In genomic region chr7:139035588-139036353, GRCh38 we compare ENCODE assay signal across 8 cellular contexts. TPM values are rescaled to one million over a fixed set of nuclear protein-coding genes. Genes with fewer than 3 reads are reported as not detected.
DNase-seq lines count a peak whose midpoint lies in the region; ATAC-seq, FAIRE-seq and TF ChIP-seq lines count a peak whose summit lies in the region.

ZC3HAV1L (minus strand) TSS chr7:139036042; CDS start chr7:139036017, 25 bp downstream.

- FAIRE-seq in small intestine (lab: Jason Lieb, UNC): no peak

- no peaks in the 10 kb centered on the region for H3K36me3 Mint-ChIP-seq in T-helper 17 cell (ENCODE audit: low read depth)
- peaks cover 3% of the 10 kb centered on the region for H3K36me3 Mint-ChIP-seq in brain

- H3K9ac ChIP-seq in iPS-15b (ENCODE audit: low read depth, low read length): peak within 1 kb of the TSS; percentile 60

- peaks cover 32% of the 10 kb centered on the region for H3K36me3 ChIP-seq in HAP-1 (replicated peaks)
- no peaks in the 10 kb centered on the region for H3K36me3 ChIP-seq in iPS-15b (ENCODE audit: control insufficient read depth, insufficient read depth, low read length)
- H3K36me3 ChIP-seq in small intestine (ENCODE audit: control insufficient read depth in 2 of 2, insufficient read depth in 2 of 2, low read length in 2 of 2): no peaks in the 10 kb centered on the region

- H3K4me1 ChIP-seq in HAP-1 (peaks cover 16% of the 10 kb centered on the region), iPS-15b (ENCODE audit: control insufficient read depth, insufficient read depth, low read length) (peaks cover 7% of the 10 kb centered on the region), small intestine (ENCODE audit: control insufficient read depth in 2 of 2, insufficient read depth in 1 of 2, low read depth in 1 of 2, low read length in 1 of 2) (peaks cover 0 to 7% of the 10 kb centered on the region in 2 donors)

- H3K4me3 Mint-ChIP-seq in T-helper 17 cell: peak within 1 kb of the TSS; percentile 86
- peak within 1 kb of the TSS; percentile 49 to 83 (median 77) for H3K4me3 Mint-ChIP-seq in brain

- H3K9me3 ChIP-seq in HAP-1 (no peaks in the 10 kb centered on the region), T-helper 17 cell (ENCODE audit: control insufficient read depth, low read length, poor library complexity, severe bottlenecking) (no peaks in the 10 kb centered on the region), iPS-15b (ENCODE audit: control insufficient read depth, insufficient read depth, low read length) (no peaks in the 10 kb centered on the region), small intestine (ENCODE audit: control insufficient read depth, low read depth) (no peaks in the 10 kb centered on the region)

- peaks cover 18% of the 10 kb centered on the region for H3K4me1 Mint-ChIP-seq in T-helper 17 cell
- peaks cover 5% of the 10 kb centered on the region for H3K4me1 Mint-ChIP-seq in brain

- H3K27ac Mint-ChIP-seq in T-helper 17 cell (peak within 1 kb of the TSS; percentile 27), brain (peak within 1 kb of the TSS in 3 of 5 experiments; percentile 76 to 91 (median 87))

- ATAC-seq in T-helper 17 cell: peak; percentile 79

- TF ChIP-seq CTCF in GM12865 (IDR thresholded peaks at IDR 0.05; ENCODE audit: insufficient read depth, low read depth, low read length, missing control alignments) (no peak), brain (conservative IDR thresholded peaks at IDR 0.05) (no peak)

- peak; percentile 73 for DNase-seq in GM12865 (ENCODE audit: low read depth)
- DNase-seq in HAP-1 (ENCODE audit: low spot score in 2 of 2): peak; percentile 38 to 79
- DNase-seq in M059J (ENCODE audit: low read depth): peak; percentile 34
- DNase-seq in T-helper 17 cell: peak; percentile 10 to 40 (median 18)
- peak; percentile 38 for DNase-seq in small intestine
- DNase-seq in OCI-M2 (lab: John Stamatoyannopoulos, UW; ENCODE audit: unreplicated experiment): no peak

- H3K27me3 Mint-ChIP-seq in T-helper 17 cell (no peaks in the 10 kb centered on the region), brain (peaks cover 21% of the 10 kb centered on the region)

- H3K27ac ChIP-seq in small intestine (ENCODE audit: low read depth in 1 of 2, low read length in 1 of 2): peak within 1 kb of the TSS in 1 of 2 donors; percentile 83

- H3K27me3 ChIP-seq in HAP-1 (ENCODE audit: low read depth) (no peaks in the 10 kb centered on the region), iPS-15b (ENCODE audit: control insufficient read depth, insufficient read depth, low read length) (peaks cover 9% of the 10 kb centered on the region), small intestine (ENCODE audit: control insufficient read depth in 2 of 2, insufficient read depth in 2 of 2, low read length in 2 of 2) (no peaks in the 10 kb centered on the region)

- peaks cover 0 to 5% (median 0%) of the 10 kb centered on the region in 5 experiments for H3K9me3 Mint-ChIP-seq in brain

- H3K4me3 ChIP-seq in GM12865 (ENCODE audit: low read depth, low read length): peak within 1 kb of the TSS; percentile 72
- H3K4me3 ChIP-seq in HAP-1: peak within 1 kb of the TSS; percentile 49
- H3K4me3 ChIP-seq in iPS-15b (ENCODE audit: low read depth, low read length): peak within 1 kb of the TSS; percentile 61
- peak within 1 kb of the TSS; percentile 68 to 76 for H3K4me3 ChIP-seq in small intestine (ENCODE audit: low read depth in 1 of 2, low read length in 2 of 2)

- in situ Hi-C loops in HAP-1 (cut with MboI; ENCODE audit: low sequenced_read_pairs): no loop called here

- WGBS in small intestine, 3 donors: 1 to 6% (median 2%) methylated on average over 50 to 81 of the region's 81 CpGs

RNA-seq across cellular contexts. Expression of gene ZC3HAV1L, which starts in this region (rescaled TPM):
- 0.96 and 4.6 TPM in 2 replicates for total RNA-seq in M059J (2014; rRNA removed; shearing (Covaris generic))
- total RNA-seq in T-helper 17 cell: 1 to 10 TPM; 2.2 to 6.9 TPM
- polyA plus RNA-seq in brain (ENCODE audit: insufficient read depth, low read depth, low replicate concordance): 0.85 TPM
- 1 to 10 TPM in 1 of 3 donors, not detected in 2; 1.7 TPM for polyA plus RNA-seq in small intestine
